In genomic region chr9:99820330-99821186, GRCh38 we compare ENCODE assay signal across 8 cellular contexts. TPM values are rescaled to one million over a fixed set of nuclear protein-coding genes. Genes with fewer than 3 reads are reported as not detected.
A peak's percentile ranks its signal among the peaks of the same experiment; 100 is the strongest.
DNase-seq lines count a peak whose midpoint lies in the region; ATAC-seq and TF ChIP-seq lines count a peak whose summit lies in the region.

No MANE protein-coding gene starts in this region.

- H3K4me1 ChIP-seq in BLaER1 treated with 17β-estradiol and CSF1 and Interleukin-3, amounts not matched to agents 10 nM and 100 nM = peaks cover 31 to 71% (median 54%) of the 10 kb centered on the region in 10 experiments
- no peaks in the 10 kb centered on the region for H3K4me1 ChIP-seq in parathyroid adenoma

- no peaks in the 10 kb centered on the region for H3K36me3 ChIP-seq in BLaER1 treated with 17β-estradiol and CSF1 and Interleukin-3, amounts not matched to agents 10 nM and 100 nM
- H3K36me3 ChIP-seq in parathyroid adenoma (ENCODE audit: control insufficient read depth, insufficient read depth, low read length) = no peaks in the 10 kb centered on the region

- peak overlapping the region; percentile 65 to 87 (median 78) for H3K4me3 ChIP-seq in BLaER1 treated with 17β-estradiol and CSF1 and Interleukin-3, amounts not matched to agents 10 nM and 100 nM
- peak overlapping the region; percentile 75 for H3K4me3 ChIP-seq in parathyroid adenoma (ENCODE audit: low read depth, low read length)

- peak overlapping the region; percentile 66 to 99 (median 97) for H3K9ac ChIP-seq in BLaER1 treated with 17β-estradiol and CSF1 and Interleukin-3, amounts not matched to agents 10 nM and 100 nM
- no peak overlapping the region for H3K9ac ChIP-seq in parathyroid adenoma

- DNase-seq in SK-MEL-5 (ENCODE audit: low read depth, low spot score) = peak; percentile 76
- DNase-seq in amniotic epithelial cell (ENCODE audit: low read depth) = peak; percentile 69
- DNase-seq in cardiac septum (ENCODE audit: low spot score) = peak; percentile 82

- peak overlapping the region; percentile 94 to 100 (median 99) for H3K4me2 ChIP-seq in BLaER1 treated with 17β-estradiol and CSF1 and Interleukin-3, amounts not matched to agents 10 nM and 100 nM
- peak overlapping the region; percentile 90 for H3K4me2 ChIP-seq in parathyroid adenoma (ENCODE audit: low read length)

- in situ Hi-C loops in SK-MEL-5 (cut with HindIII; ENCODE audit: low pct_unique_long_range_greater_than_20kb, low sequenced_read_pairs) = no loop called here

- H3K79me2 ChIP-seq in parathyroid adenoma = no peaks in the 10 kb centered on the region

- peaks cover 30 to 38% (median 37%) of the 10 kb centered on the region in 11 experiments for H3K27me3 ChIP-seq in BLaER1 treated with 17β-estradiol and CSF1 and Interleukin-3, amounts not matched to agents 10 nM and 100 nM
- H3K27me3 ChIP-seq in parathyroid adenoma (ENCODE audit: control insufficient read depth, insufficient read depth, low read length) = peaks cover 8% of the 10 kb centered on the region

- intact Hi-C loops in cardiac septum (cut with DNase I) = loop anchor here (1.0 to 10.0 kb wide), 5 partner anchors 86 to 604 kb away; partner anchors contain the start of genes MSANTD3 and STX17

- ATAC-seq in HG03565 (IDR thresholded peaks at IDR 0.05; ENCODE audit: unreplicated experiment) (peak; percentile 3), HG02970 (IDR thresholded peaks at IDR 0.05; ENCODE audit: low FRiP score, unreplicated experiment) (no peak), GM19395 (IDR thresholded peaks at IDR 0.05; ENCODE audit: unreplicated experiment) (no peak)

- TF ChIP-seq CTCF in parathyroid adenoma (IDR thresholded peaks at IDR 0.05) = no peak

- H3K27ac ChIP-seq in BLaER1 treated with 17β-estradiol and CSF1 and Interleukin-3, amounts not matched to agents 10 nM and 100 nM = peak overlapping the region; percentile 67 to 99 (median 98)
- H3K27ac ChIP-seq in parathyroid adenoma = peak overlapping the region; percentile 83

- H2AFZ ChIP-seq in parathyroid adenoma = peak overlapping the region; percentile 84

- H3K9me3 ChIP-seq in BLaER1 treated with 17β-estradiol and CSF1 and Interleukin-3, amounts not matched to agents 10 nM and 100 nM (replicated peaks in 1 of 11) = no peaks in the 10 kb centered on the region
- no peaks in the 10 kb centered on the region for H3K9me3 ChIP-seq in parathyroid adenoma (ENCODE audit: control insufficient read depth, low read length)

- peaks cover 0 to 46% (median 28%) of the 10 kb centered on the region in 11 experiments; a peak in 19 of 22 replicates for H4K20me1 ChIP-seq in BLaER1 treated with 17β-estradiol and CSF1 and Interleukin-3, amounts not matched to agents 10 nM and 100 nM

RNA-seq across cellular contexts. Expression of gene NR4A3, which starts 1.1 kb away (rescaled TPM):
- total RNA-seq in SK-MEL-5 (2014; rRNA removed; shearing (Covaris generic)) = 37.7 and 43.5 TPM in 2 replicates
- polyA plus RNA-seq in SK-MEL-5 (2015; cell fraction: cytosol; rRNA removed) = 65.3 and 84.6 TPM in 2 replicates
- 34.7 and 36.0 TPM in 2 replicates for polyA plus RNA-seq in SK-MEL-5 (2015; cell fraction: nucleus; rRNA removed)
- total RNA-seq in cardiac septum = 22.4 TPM
